Comparison of ENCODE assay signal across 7 cellular contexts in genomic region chr7:46291064-46291463, GRCh38.
A peak's percentile ranks its signal among the peaks of the same experiment; 100 is the strongest.
DNase-seq lines count a peak whose midpoint lies in the region; ATAC-seq and TF ChIP-seq lines count a peak whose summit lies in the region.

No MANE protein-coding gene starts in this region.

- TF ChIP-seq EP300 in suprapubic skin (IDR thresholded peaks at IDR 0.05) = no peak

- H3K27me3 ChIP-seq in suprapubic skin = no peaks in the 10 kb centered on the region

- no peaks in the 10 kb centered on the region for H3K36me3 ChIP-seq in suprapubic skin

- peaks cover 36% of the 10 kb centered on the region for H3K4me1 ChIP-seq in suprapubic skin

- DNase-seq in astrocyte of the spinal cord (ENCODE audit: low read depth, low spot score) (peak; percentile 45), suprapubic skin (ENCODE audit: low spot score in 2 of 2) (no peak), cerebellar cortex (ENCODE audit: low spot score) (no peak), NCI-H1092 (lab: John Stamatoyannopoulos, UW) (no peak), caudate nucleus (lab: John Stamatoyannopoulos, UW) (no peak)

- 43% methylated on average over 5 of the region's 5 CpGs for WGBS in suprapubic skin

- no peak for TF ChIP-seq POLR2A in suprapubic skin (IDR thresholded peaks at IDR 0.05)

- no peak for TF ChIP-seq CTCF in astrocyte of the spinal cord (IDR thresholded peaks at IDR 0.05; ENCODE audit: low read depth, low read length)
- TF ChIP-seq CTCF in suprapubic skin (IDR thresholded peaks at IDR 0.05) = no peak

- in situ Hi-C loops in astrocyte of the spinal cord (cut with HindIII; ENCODE audit: low sequenced_read_pairs) = no loop called here

- peak overlapping the region; percentile 69 for H3K27ac ChIP-seq in suprapubic skin
- no peak overlapping the region for H3K27ac ChIP-seq in caudate nucleus (ENCODE audit: low read depth, low read length)

- ATAC-seq in GM19324 (IDR thresholded peaks at IDR 0.05; ENCODE audit: low FRiP score, unreplicated experiment) = peak; percentile 57
- ATAC-seq in HG03280 (IDR thresholded peaks at IDR 0.05; ENCODE audit: unreplicated experiment) = peak; percentile 54

- H3K9me3 ChIP-seq in suprapubic skin = no peaks in the 10 kb centered on the region

- H3K4me3 ChIP-seq in astrocyte of the spinal cord (ENCODE audit: low read depth, low read length) = no peak overlapping the region
- no peak overlapping the region for H3K4me3 ChIP-seq in suprapubic skin
